In the genomic region with DNA sequence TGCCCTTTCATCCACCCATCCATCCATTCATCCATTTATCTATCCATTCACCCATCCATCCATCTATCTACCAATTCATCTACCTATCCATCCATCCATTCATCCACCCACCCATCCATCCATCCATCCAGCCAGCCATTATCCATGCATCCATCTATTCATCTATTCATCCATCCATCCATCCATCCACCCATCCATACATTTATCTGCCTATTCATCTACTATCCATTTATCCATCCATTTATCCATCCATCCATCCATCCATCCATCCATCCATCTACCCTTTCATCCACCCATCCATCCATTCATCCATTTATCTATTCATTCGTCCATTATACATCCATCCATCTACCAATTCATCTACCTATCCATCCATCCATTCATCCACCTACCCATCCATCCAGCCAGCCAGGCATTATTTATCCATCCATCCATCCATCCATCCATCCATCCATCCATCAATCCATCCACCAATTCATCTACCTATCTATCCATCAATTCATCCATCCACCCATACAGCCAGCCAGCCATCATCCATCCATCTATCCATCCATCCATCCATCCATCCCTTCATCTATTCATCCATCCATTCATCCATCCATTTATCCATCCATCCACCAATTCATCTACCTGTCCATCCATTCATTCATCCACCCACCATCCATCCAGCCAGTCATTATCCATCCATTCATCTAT, we compare ENCODE assay signal across 25 cellular contexts. TPM values are rescaled to one million over a fixed set of nuclear protein-coding genes. Genes with fewer than 3 reads are reported as not detected.
"Had no signal": no experiment of that assay in that cellular context is flagged by ENCODE, and none has a peak within 500 bp of the region (broad histone marks: within the 10 kb centered on the region; RNA-seq: fewer than 3 reads in every experiment).

No MANE protein-coding gene starts in this region.

- H3K27ac ChIP-seq: neural progenitor cell, ovary, parathyroid adenoma, psoas muscle, skin epidermis, spleen, suprapubic skin, testis, tibial artery, transverse colon, upper lobe of right lung had no signal

- H3K79me2 ChIP-seq: parathyroid adenoma had no signal

- H3K4me3 ChIP-seq: neural progenitor cell, ovary, psoas muscle, skin epidermis, smooth muscle cell, spleen, suprapubic skin, testis, tibial artery, transverse colon, upper lobe of right lung, vagina had no signal

- H3K36me3 ChIP-seq: neural progenitor cell, ovary, spleen, transverse colon, upper lobe of right lung, vagina had no signal

- H3K4me2 ChIP-seq: neural progenitor cell, smooth muscle cell had no signal

- H3K9ac ChIP-seq: neural progenitor cell, parathyroid adenoma had no signal

- ATAC-seq: natural killer cell; psoas muscle; stimulated activated memory B cell treated with anti-CD40 and anti-IgM and Interleukin-4, amounts not matched to agents 10 μg/mL and 1 μg/mL and 100 μg/mL, for 72 hours; stimulated activated naive CD8-positive, alpha-beta T cell treated with anti-CD3 and anti-CD28 coated beads, Interleukin-15, amount 100 ng/mL, for 72 hours; stimulated activated naive CD8-positive, alpha-beta T cell treated with anti-CD3 and anti-CD28 coated beads, Interleukin-15, Interleukin-2, amounts not matched to agents 100 U/mL and 50 U/mL, for 24 hours; upper lobe of right lung had no signal

- DNase-seq: natural killer cell; occipital lobe; psoas muscle; stimulated activated CD4-positive, alpha-beta T cell treated with anti-CD3 and anti-CD28 coated beads, Interleukin-12 subunit alpha, Interleukin-12 subunit beta, amount 100 ng/mL, for 4 hours; stimulated activated CD4-positive, alpha-beta T cell treated with anti-CD3 and anti-CD28 coated beads, Interleukin-1b, Interleukin-23, amount 100 ng/mL, for 48 hours; stimulated activated CD4-positive, alpha-beta T cell treated with anti-CD3 and anti-CD28 coated beads, Interleukin-4, amount 100 ng/mL, for 1 hour; stimulated activated CD4-positive, alpha-beta T cell treated with anti-CD3 and anti-CD28 coated beads, Interleukin-4, amount 100 ng/mL, for 4 hours; stimulated activated CD8-positive, alpha-beta memory T cell treated with anti-CD3 and anti-CD28 coated beads, Interleukin-4, amount 100 ng/mL, for 48 hours; stimulated activated naive CD4-positive, alpha-beta T cell; stimulated activated naive CD8-positive, alpha-beta T cell treated with anti-CD3 and anti-CD28 coated beads, Interleukin-15, amount 100 ng/mL, for 72 hours; stimulated activated naive CD8-positive, alpha-beta T cell treated with anti-CD3 and anti-CD28 coated beads, Interleukin-15, Interleukin-2, amounts not matched to agents 100 U/mL and 50 U/mL, for 24 hours; substantia nigra; testis; tibial artery; transverse colon; upper lobe of right lung had no signal

- H3K4me1 ChIP-seq: parathyroid adenoma had no signal

- H3K9me3 ChIP-seq: ovary, psoas muscle, spleen, suprapubic skin, testis, tibial artery, transverse colon, upper lobe of right lung, vagina had no signal

- H2AFZ ChIP-seq: neural progenitor cell, parathyroid adenoma had no signal

- H3K27me3 ChIP-seq: neural progenitor cell, ovary, suprapubic skin, testis, tibial artery, upper lobe of right lung, vagina had no signal

RNA-seq across cellular contexts. Expression of a gene that starts 10.2 kb away (rescaled TPM):
- total RNA-seq: natural killer cell had no signal
